Comparison of ENCODE assay signal across 15 cellular contexts in genomic region chr14:55388160-55388559, GRCh38. TPM values are rescaled to one million over a fixed set of nuclear protein-coding genes. Genes with fewer than 3 reads are reported as not detected.
A peak's percentile ranks its signal among the peaks of the same experiment; 100 is the strongest.
DNase-seq lines count a peak whose midpoint lies in the region; ATAC-seq and TF ChIP-seq lines count a peak whose summit lies in the region.
"Had no signal": no experiment of that assay in that cellular context is flagged by ENCODE, and none has a peak within 500 bp of the region (broad histone marks: within the 10 kb centered on the region; RNA-seq: fewer than 3 reads in every experiment).

No MANE protein-coding gene starts in this region.

- DNase-seq in activated T-cell treated with anti-CD3 and anti-CD28 coated beads, Interleukin-2, amount 50 U/mL, for 24 hours = no peak
- DNase-seq in activated T-cell treated with anti-CD3 and anti-CD28 coated beads for 4 hours (no peak), RPMI7951 (ENCODE audit: low read depth) (peak; percentile 72), erythroblast (lab: John Stamatoyannopoulos, UW) (peak; percentile 64 to 74), activated gamma-delta T cell treated with Interleukin-2 at 50 U/mL for 16 hours (no peak), Right ventricle myocardium inferior (ENCODE audit: missing footprints) (no peak)
- no peak for DNase-seq in stimulated activated naive CD8-positive, alpha-beta T cell treated with anti-CD3 and anti-CD28 coated beads, Interleukin-15, Interleukin-2, amounts not matched to agents 100 U/mL and 50 U/mL, for 24 hours
- DNase-seq: cortex of kidney; MG63; NK-92 treated with Interleukin-12 subunit alpha and Interleukin-12 subunit beta, amount 100 ng/mL, for 24 hours; stimulated activated CD8-positive, alpha-beta memory T cell treated with anti-CD3 and anti-CD28 coated beads, Interleukin-4, amount 100 ng/mL, for 48 hours; upper lobe of right lung had no signal

- peak; percentile 57 for ATAC-seq in stimulated activated naive CD8-positive, alpha-beta T cell treated with anti-CD3 and anti-CD28 coated beads, Interleukin-15, Interleukin-2, amounts not matched to agents 100 U/mL and 50 U/mL, for 24 hours
- ATAC-seq in GM21360 (IDR thresholded peaks at IDR 0.05; ENCODE audit: unreplicated experiment) (no peak), Right ventricle myocardium inferior (no peak)
- ATAC-seq: GM12878, upper lobe of right lung had no signal

- intact Hi-C loops in Right ventricle myocardium inferior (cut with DNase I) = no loop called here

- peaks cover 77% of the 10 kb centered on the region for H3K36me3 Mint-ChIP-seq in activated T-cell treated with anti-CD3 and anti-CD28 coated beads, Interleukin-2, amount 50 U/mL, for 24 hours (ENCODE audit: low read depth)

- peak overlapping the region; percentile 97 for H3K27ac Mint-ChIP-seq in activated T-cell treated with anti-CD3 and anti-CD28 coated beads, Interleukin-2, amount 50 U/mL, for 24 hours
- H3K27ac Mint-ChIP-seq: mesothelial cell of epicardium had no signal

- peak overlapping the region; percentile 3 for H3K4me3 Mint-ChIP-seq in activated T-cell treated with anti-CD3 and anti-CD28 coated beads, Interleukin-2, amount 50 U/mL, for 24 hours
- H3K4me3 Mint-ChIP-seq: mesothelial cell of epicardium had no signal

- H3K27me3 Mint-ChIP-seq in activated T-cell treated with anti-CD3 and anti-CD28 coated beads, Interleukin-2, amount 50 U/mL, for 24 hours = no peaks in the 10 kb centered on the region

- H3K4me1 Mint-ChIP-seq in activated T-cell treated with anti-CD3 and anti-CD28 coated beads, Interleukin-2, amount 50 U/mL, for 24 hours (ENCODE audit: low read depth) = peaks cover 57% of the 10 kb centered on the region
- H3K4me1 Mint-ChIP-seq: mesothelial cell of epicardium had no signal

- no peak for TF ChIP-seq POLR2A in erythroblast (IDR thresholded peaks at IDR 0.05; ENCODE audit: low read length)

- no peaks in the 10 kb centered on the region for H3K9me3 Mint-ChIP-seq in activated T-cell treated with anti-CD3 and anti-CD28 coated beads, Interleukin-2, amount 50 U/mL, for 24 hours
- H3K9me3 Mint-ChIP-seq: mesothelial cell of epicardium had no signal

RNA-seq across cellular contexts. Expression of gene ATG14, which starts 23.5 kb away (rescaled TPM):
- 4.1 and 6.8 TPM in 2 replicates for total RNA-seq in RPMI7951 (2014; rRNA removed; shearing (Covaris generic))
- 12.8 TPM for total RNA-seq in Right ventricle myocardium inferior

RNA-seq across cellular contexts. Expression of gene TBPL2, which starts 52.3 kb away (rescaled TPM):
- not detected in 2 replicates for total RNA-seq in RPMI7951 (2014; rRNA removed; shearing (Covaris generic))
- not detected for total RNA-seq in Right ventricle myocardium inferior
- total RNA-seq: mesothelial cell of epicardium, upper lobe of right lung had no signal

Comparison
In these comparisons a context has a peak if more than half of its experiments do, and no peak if none do; other contexts are left out.
1. DNase-seq: peak in RPMI7951 (single experiment) and erythroblast (2 of 2); none in activated T-cell treated with anti-CD3 and anti-CD28 coated beads, Interleukin-2, amount 50 U/mL, for 24 hours (single experiment), activated T-cell treated with anti-CD3 and anti-CD28 coated beads for 4 hours (single experiment), stimulated activated naive CD8-positive, alpha-beta T cell treated with anti-CD3 and anti-CD28 coated beads, Interleukin-15, Interleukin-2, amounts not matched to agents 100 U/mL and 50 U/mL, for 24 hours (single experiment), activated gamma-delta T cell treated with Interleukin-2 at 50 U/mL for 16 hours (single experiment) and Right ventricle myocardium inferior (single experiment).